19 cellular contexts compared by ENCODE assay signal in the genomic region with DNA sequence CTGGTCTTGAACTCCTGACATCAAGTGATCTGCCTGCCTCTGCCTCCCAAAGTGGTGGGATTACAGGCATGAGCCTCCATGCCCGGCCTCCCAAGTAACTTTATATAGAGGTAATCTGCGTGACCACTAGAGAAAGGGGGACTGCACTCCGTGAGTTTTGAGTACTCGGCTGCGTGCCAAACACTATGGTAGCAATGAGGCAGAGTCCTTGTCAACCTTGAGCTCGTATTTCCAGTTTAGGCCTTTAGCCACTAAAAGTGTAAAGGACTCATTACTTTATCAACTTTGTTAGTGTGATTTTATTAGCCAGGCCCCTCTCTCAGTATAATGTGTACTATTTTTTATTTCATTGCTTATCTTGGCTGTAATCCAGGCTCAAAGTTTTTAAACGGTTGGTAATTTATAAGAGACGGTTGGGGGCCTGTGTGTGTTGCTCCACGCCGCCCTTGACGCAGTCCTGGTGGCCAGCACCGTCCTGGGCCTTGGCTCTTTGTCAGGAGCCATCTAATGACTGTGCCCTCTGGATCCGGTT.
"Had no signal": no experiment of that assay in that cellular context is flagged by ENCODE, and none has a peak within 500 bp of the region (broad histone marks: within the 10 kb centered on the region; RNA-seq: fewer than 3 reads in every experiment).

No MANE protein-coding gene starts in this region.

- H3K27me3 Mint-ChIP-seq: stimulated activated memory B cell treated with anti-CD40 and anti-IgM and Interleukin-4, amounts not matched to agents 10 μg/mL and 1 μg/mL and 100 μg/mL, for 72 hours had no signal

- FAIRE-seq: colon, keratinocyte, TTC549, urothelium cell line had no signal

- H3K4me3 Mint-ChIP-seq: natural killer cell; stimulated activated memory B cell treated with anti-CD40 and anti-IgM and Interleukin-4, amounts not matched to agents 10 μg/mL and 1 μg/mL and 100 μg/mL, for 72 hours had no signal

- H3K4me3 ChIP-seq: dorsolateral prefrontal cortex, left ventricle myocardium inferior, stomach, suprapubic skin, transverse colon had no signal

- H3K9me3 Mint-ChIP-seq: activated naive CD4-positive, alpha-beta T cell treated with anti-CD3 and anti-CD28 coated beads, Interleukin-2, amount 50 U/mL, for 72 hours; natural killer cell; stimulated activated memory B cell treated with anti-CD40 and anti-IgM and Interleukin-4, amounts not matched to agents 10 μg/mL and 1 μg/mL and 100 μg/mL, for 72 hours had no signal

- H3K27me3 ChIP-seq: dorsolateral prefrontal cortex, stomach, suprapubic skin, transverse colon had no signal

- H3K27ac ChIP-seq: dorsolateral prefrontal cortex, left ventricle myocardium inferior, suprapubic skin, transverse colon, WERI-Rb-1 had no signal

- ATAC-seq: activated naive CD4-positive, alpha-beta T cell treated with anti-CD3 and anti-CD28 coated beads, Interleukin-2, amount 50 U/mL, for 72 hours; natural killer cell; right cardiac atrium; stimulated activated memory B cell treated with anti-CD40 and anti-IgM and Interleukin-4, amounts not matched to agents 10 μg/mL and 1 μg/mL and 100 μg/mL, for 72 hours had no signal

- H3K27ac Mint-ChIP-seq: natural killer cell; stimulated activated memory B cell treated with anti-CD40 and anti-IgM and Interleukin-4, amounts not matched to agents 10 μg/mL and 1 μg/mL and 100 μg/mL, for 72 hours had no signal

- DNase-seq: activated CD4-positive, CD25-positive, alpha-beta regulatory T cell treated with anti-CD3 and anti-CD28 coated beads, Interleukin-2, amount 50 U/mL, for 72 hours; activated T-cell treated with anti-CD3 and anti-CD28 coated beads, Interleukin-2, amount 50 U/mL, for 1 hour; aorta; central memory CD4-positive, alpha-beta T cell; dorsolateral prefrontal cortex; left ventricle myocardium inferior; natural killer cell; right cardiac atrium; stimulated activated CD4-positive, alpha-beta T cell treated with anti-CD3 and anti-CD28 coated beads, Interleukin-2, amount 100 ng/mL, for 24 hours; stomach; transverse colon; WERI-Rb-1 had no signal

- H3K9me3 ChIP-seq: left ventricle myocardium inferior, stomach, suprapubic skin, transverse colon had no signal
